26 cellular contexts compared by ENCODE assay signal in the genomic region with DNA sequence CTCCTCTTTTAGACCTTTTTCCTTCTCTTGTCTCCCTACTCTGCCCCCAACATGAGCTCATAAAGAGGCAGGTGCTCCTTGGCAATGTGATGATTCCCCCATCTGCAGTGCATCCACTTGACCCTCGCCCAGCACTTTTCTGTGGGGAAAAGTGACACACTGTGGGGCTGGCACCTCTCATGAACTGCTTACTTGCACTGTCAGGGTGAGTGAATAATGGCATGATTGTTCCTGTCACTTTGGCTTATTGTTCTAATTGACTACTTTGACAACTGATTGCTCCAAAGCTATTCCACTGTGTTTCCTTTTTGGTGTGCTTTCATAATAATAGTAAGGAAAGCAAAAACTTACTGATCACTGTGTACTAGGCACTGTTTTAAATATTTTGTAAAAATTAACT.
"Had no signal": no experiment of that assay in that cellular context is flagged by ENCODE, and none has a peak within 500 bp of the region (broad histone marks: within the 10 kb centered on the region; RNA-seq: fewer than 3 reads in every experiment).

No MANE protein-coding gene starts in this region.

- H3K4me1 ChIP-seq: left lung, pancreas, right atrium auricular region, right lobe of liver, suprapubic skin, tibial artery, upper lobe of right lung had no signal

- DNase-seq: head of caudate nucleus; hippocampal formation; immature natural killer cell; kidney; left colon; left lung; mesendoderm; mucosa of descending colon; naive thymus-derived CD4-positive, alpha-beta T cell; nucleus accumbens; pancreas; right lobe of liver; stimulated activated CD4-positive, alpha-beta T cell treated with anti-CD3 and anti-CD28 coated beads, Interleukin-12 subunit alpha, Interleukin-12 subunit beta, amount 100 ng/mL, for 4 hours; stimulated activated CD4-positive, alpha-beta T cell treated with anti-CD3 and anti-CD28 coated beads, Interleukin-15, amount 100 ng/mL, for 24 hours; stimulated activated CD4-positive, alpha-beta T cell treated with anti-CD3 and anti-CD28 coated beads, Interleukin-2, amount 100 ng/mL, for 24 hours; stimulated activated CD4-positive, alpha-beta T cell treated with anti-CD3 and anti-CD28 coated beads, Interleukin-4, amount 100 ng/mL, for 1 hour; stimulated activated naive CD4-positive, alpha-beta T cell; tibial artery; trophoblast cell; upper lobe of right lung had no signal

- ATAC-seq: left colon; left lung; mucosa of descending colon; naive thymus-derived CD4-positive, alpha-beta T cell; natural killer cell treated with Interleukin-12 subunit alpha and Interleukin-12 subunit beta and Interleukin-15 and Interleukin-18, amount 100 ng/mL, for 72 hours; pancreas; right lobe of liver; upper lobe of right lung had no signal

- H3K4me3 ChIP-seq: left lung, lung, mucosa of descending colon, pancreas, right atrium auricular region, right lobe of liver, smooth muscle cell, suprapubic skin, thoracic aorta, tibial artery, upper lobe of right lung had no signal

- H3K4me2 ChIP-seq: smooth muscle cell had no signal

- H3K9me3 ChIP-seq: left lung, mucosa of descending colon, pancreas, right atrium auricular region, right lobe of liver, suprapubic skin, thoracic aorta, tibial artery, upper lobe of right lung had no signal

- H3K36me3 ChIP-seq: left lung, pancreas, right atrium auricular region, right lobe of liver, suprapubic skin, thoracic aorta, tibial artery, upper lobe of right lung had no signal

- H3K27me3 ChIP-seq: left lung, pancreas, right atrium auricular region, right lobe of liver, suprapubic skin, tibial artery, upper lobe of right lung had no signal

- H3K27ac ChIP-seq: left lung, pancreas, right atrium auricular region, right lobe of liver, suprapubic skin, thoracic aorta, tibial artery, upper lobe of right lung had no signal
